17 cellular contexts compared by ENCODE assay signal in genomic region chr2:226608393-226608955, GRCh38.
A peak's percentile ranks its signal among the peaks of the same experiment; 100 is the strongest.
DNase-seq lines count a peak whose midpoint lies in the region; ATAC-seq lines count a peak whose summit lies in the region.
"Had no signal": no experiment of that assay in that cellular context is flagged by ENCODE, and none has a peak within 500 bp of the region (broad histone marks: within the 10 kb centered on the region; RNA-seq: fewer than 3 reads in every experiment).

No MANE protein-coding gene starts in this region.

- intact Hi-C loops in activated CD4-positive, alpha-beta T cell treated with anti-CD3 and anti-CD28 coated beads, Interleukin-2, amount 10 ng/mL, durations not matched to agents 24 days and 14 days (cut with micrococcal nuclease), result no loop called here
- intact Hi-C loops in activated T-helper 1 cell treated with anti-CD3 and anti-CD28 coated beads, Interleukin-12 subunit alpha, Interleukin-12 subunit beta, Interleukin-2, Interleukin-4 antibody, amounts not matched to agents 30 ng/mL and 10 ng/mL and 1 ng/mL, durations not matched to agents 14 hours and 24 hours and 36 hours (cut with micrococcal nuclease), result no loop called here

- CTCF ChIA-PET in activated CD4-positive, alpha-beta T cell treated with anti-CD3 and anti-CD28 coated beads, Interleukin-2, amount 10 ng/mL, durations not matched to agents 7 days and 5 days (lab: Charles Lee), result no interaction called here

- H3K79me2 ChIP-seq in ACC112 (ENCODE audit: control insufficient read depth, insufficient read depth, low read length, unreplicated experiment), result no peaks in the 10 kb centered on the region

- H3K4me1 Mint-ChIP-seq in activated CD4-positive, alpha-beta T cell treated with anti-CD3 and anti-CD28 coated beads, Interleukin-2, amount 10 ng/mL, durations not matched to agents 24 days and 14 days, result peaks cover 22% of the 10 kb centered on the region
- H3K4me1 Mint-ChIP-seq in activated CD4-positive, alpha-beta T cell treated with anti-CD3 and anti-CD28 coated beads, Interleukin-2, amount 10 ng/mL, durations not matched to agents 7 days and 5 days, result peaks cover 18% of the 10 kb centered on the region
- peaks cover 25% of the 10 kb centered on the region for H3K4me1 Mint-ChIP-seq in activated T-helper 1 cell treated with anti-CD3 and anti-CD28 coated beads, Interleukin-12 subunit alpha, Interleukin-12 subunit beta, Interleukin-2, Interleukin-4 antibody, amounts not matched to agents 30 ng/mL and 10 ng/mL and 1 ng/mL, durations not matched to agents 14 hours and 24 hours and 36 hours (ENCODE audit: low read depth)

- ATAC-seq in HG02870 (IDR thresholded peaks at IDR 0.05; ENCODE audit: unreplicated experiment), result no peak
- ATAC-seq in HG03442 (IDR thresholded peaks at IDR 0.05; ENCODE audit: unreplicated experiment), result no peak

- H3K4me1 ChIP-seq in ACC112 (ENCODE audit: control insufficient read depth, insufficient read depth, low read length, unreplicated experiment), result peaks cover 21% of the 10 kb centered on the region
- H3K4me1 ChIP-seq: BLaER1, Caco-2 had no signal

- H3K36me3 ChIP-seq in ACC112 (ENCODE audit: insufficient read depth, low read length), result no peaks in the 10 kb centered on the region
- H3K36me3 ChIP-seq: BLaER1 had no signal

- H3K9me3 Mint-ChIP-seq in activated CD4-positive, alpha-beta T cell treated with anti-CD3 and anti-CD28 coated beads, Interleukin-2, amount 10 ng/mL, durations not matched to agents 24 days and 14 days, result peaks cover 13% of the 10 kb centered on the region
- H3K9me3 Mint-ChIP-seq in activated CD4-positive, alpha-beta T cell treated with anti-CD3 and anti-CD28 coated beads, Interleukin-2, amount 10 ng/mL, durations not matched to agents 7 days and 5 days, result peaks cover 11% of the 10 kb centered on the region
- peaks cover 13% of the 10 kb centered on the region for H3K9me3 Mint-ChIP-seq in activated T-helper 1 cell treated with anti-CD3 and anti-CD28 coated beads, Interleukin-12 subunit alpha, Interleukin-12 subunit beta, Interleukin-2, Interleukin-4 antibody, amounts not matched to agents 30 ng/mL and 10 ng/mL and 1 ng/mL, durations not matched to agents 14 hours and 24 hours and 36 hours
- H3K9me3 Mint-ChIP-seq: CD8-positive, alpha-beta memory T cell had no signal

- H2AFZ ChIP-seq in ACC112 (ENCODE audit: low read length, unreplicated experiment), result no peak overlapping the region
- H2AFZ ChIP-seq: GM23248 had no signal

- no peaks in the 10 kb centered on the region for H3K27me3 ChIP-seq in ACC112 (ENCODE audit: insufficient read depth, low read length)
- H3K27me3 ChIP-seq: BLaER1 had no signal

- DNase-seq in activated CD4-positive, alpha-beta T cell treated with anti-CD3 and anti-CD28 coated beads, Interleukin-2, amount 10 ng/mL, durations not matched to agents 24 days and 14 days, result no peak
- DNase-seq in activated CD4-positive, alpha-beta T cell treated with anti-CD3 and anti-CD28 coated beads, Interleukin-2, amount 10 ng/mL, durations not matched to agents 7 days and 5 days, result no peak
- DNase-seq in OCI-M1 (lab: John Stamatoyannopoulos, UW) (peak; percentile 91), SW480 (ENCODE audit: low spot score) (no peak)
- no peak for DNase-seq in activated T-helper 1 cell treated with anti-CD3 and anti-CD28 coated beads, Interleukin-12 subunit alpha, Interleukin-12 subunit beta, Interleukin-2, Interleukin-4 antibody, amounts not matched to agents 30 ng/mL and 10 ng/mL and 1 ng/mL, durations not matched to agents 14 hours and 24 hours and 36 hours (ENCODE audit: low spot score)
- DNase-seq: AML-193; Caco-2; CD8-positive, alpha-beta memory T cell; GF-D8; GM23248; H7 had no signal

- H3K27ac ChIP-seq in ACC112 (ENCODE audit: low read depth, low read length), result peak overlapping the region; percentile 63; the same call in 1 of the 2 replicates
- H3K27ac ChIP-seq: 22Rv1, BLaER1, HL-60 had no signal

- POLR2A ChIA-PET in activated CD4-positive, alpha-beta T cell treated with anti-CD3 and anti-CD28 coated beads, Interleukin-2, amount 10 ng/mL, durations not matched to agents 7 days and 5 days (lab: Charles Lee), result no interaction called here

- no peak overlapping the region for H3K27ac Mint-ChIP-seq in activated CD4-positive, alpha-beta T cell treated with anti-CD3 and anti-CD28 coated beads, Interleukin-2, amount 10 ng/mL, durations not matched to agents 24 days and 14 days
- H3K27ac Mint-ChIP-seq in activated CD4-positive, alpha-beta T cell treated with anti-CD3 and anti-CD28 coated beads, Interleukin-2, amount 10 ng/mL, durations not matched to agents 7 days and 5 days, result no peak overlapping the region
- peak overlapping the region; percentile 24 for H3K27ac Mint-ChIP-seq in activated T-helper 1 cell treated with anti-CD3 and anti-CD28 coated beads, Interleukin-12 subunit alpha, Interleukin-12 subunit beta, Interleukin-2, Interleukin-4 antibody, amounts not matched to agents 30 ng/mL and 10 ng/mL and 1 ng/mL, durations not matched to agents 14 hours and 24 hours and 36 hours
- H3K27ac Mint-ChIP-seq: CD8-positive, alpha-beta memory T cell had no signal

- peaks cover 16% of the 10 kb centered on the region for H3K27me3 Mint-ChIP-seq in activated CD4-positive, alpha-beta T cell treated with anti-CD3 and anti-CD28 coated beads, Interleukin-2, amount 10 ng/mL, durations not matched to agents 24 days and 14 days
- peaks cover 20% of the 10 kb centered on the region for H3K27me3 Mint-ChIP-seq in activated CD4-positive, alpha-beta T cell treated with anti-CD3 and anti-CD28 coated beads, Interleukin-2, amount 10 ng/mL, durations not matched to agents 7 days and 5 days
- peaks cover 2% of the 10 kb centered on the region for H3K27me3 Mint-ChIP-seq in activated T-helper 1 cell treated with anti-CD3 and anti-CD28 coated beads, Interleukin-12 subunit alpha, Interleukin-12 subunit beta, Interleukin-2, Interleukin-4 antibody, amounts not matched to agents 30 ng/mL and 10 ng/mL and 1 ng/mL, durations not matched to agents 14 hours and 24 hours and 36 hours (ENCODE audit: insufficient read depth)

- H3K4me3 Mint-ChIP-seq in activated CD4-positive, alpha-beta T cell treated with anti-CD3 and anti-CD28 coated beads, Interleukin-2, amount 10 ng/mL, durations not matched to agents 24 days and 14 days, result peak overlapping the region; percentile 4
- H3K4me3 Mint-ChIP-seq in activated CD4-positive, alpha-beta T cell treated with anti-CD3 and anti-CD28 coated beads, Interleukin-2, amount 10 ng/mL, durations not matched to agents 7 days and 5 days, result no peak overlapping the region
- peak overlapping the region; percentile 16 for H3K4me3 Mint-ChIP-seq in activated T-helper 1 cell treated with anti-CD3 and anti-CD28 coated beads, Interleukin-12 subunit alpha, Interleukin-12 subunit beta, Interleukin-2, Interleukin-4 antibody, amounts not matched to agents 30 ng/mL and 10 ng/mL and 1 ng/mL, durations not matched to agents 14 hours and 24 hours and 36 hours
- H3K4me3 Mint-ChIP-seq: CD8-positive, alpha-beta memory T cell had no signal

- H3K36me3 Mint-ChIP-seq in activated CD4-positive, alpha-beta T cell treated with anti-CD3 and anti-CD28 coated beads, Interleukin-2, amount 10 ng/mL, durations not matched to agents 24 days and 14 days (ENCODE audit: low read depth), result peaks cover 3% of the 10 kb centered on the region
- peaks cover 3% of the 10 kb centered on the region for H3K36me3 Mint-ChIP-seq in activated CD4-positive, alpha-beta T cell treated with anti-CD3 and anti-CD28 coated beads, Interleukin-2, amount 10 ng/mL, durations not matched to agents 7 days and 5 days (ENCODE audit: low read depth)
- peaks cover 5% of the 10 kb centered on the region for H3K36me3 Mint-ChIP-seq in activated T-helper 1 cell treated with anti-CD3 and anti-CD28 coated beads, Interleukin-12 subunit alpha, Interleukin-12 subunit beta, Interleukin-2, Interleukin-4 antibody, amounts not matched to agents 30 ng/mL and 10 ng/mL and 1 ng/mL, durations not matched to agents 14 hours and 24 hours and 36 hours (ENCODE audit: low read depth)
- H3K36me3 Mint-ChIP-seq: CD8-positive, alpha-beta memory T cell had no signal

- no peak overlapping the region for H3K4me3 ChIP-seq in ACC112 (ENCODE audit: low read depth, low read length)
- H3K4me3 ChIP-seq: BLaER1, GM23248 had no signal
